In the genomic region with DNA sequence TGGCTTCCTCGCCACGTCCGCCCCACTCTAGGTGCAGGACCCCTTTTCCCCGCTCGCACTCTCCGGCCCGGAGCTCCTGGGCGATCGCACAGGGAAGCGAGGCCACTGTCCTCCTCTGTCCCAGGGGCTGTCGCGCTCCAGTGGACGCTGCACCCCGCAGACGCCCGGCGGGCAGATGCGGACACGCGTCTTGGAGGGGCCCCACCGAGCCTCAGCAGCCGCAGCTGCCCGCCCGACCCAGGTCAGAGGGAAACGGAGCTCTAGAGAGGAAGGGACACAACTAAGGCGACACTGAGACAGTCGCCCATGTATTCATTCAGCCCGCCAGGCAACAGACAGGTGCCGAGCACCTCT, we compare ENCODE assay signal across 10 cellular contexts. TPM values are rescaled to one million over a fixed set of nuclear protein-coding genes. Genes with fewer than 3 reads are reported as not detected.
DNase-seq lines count a peak whose midpoint lies in the region; ATAC-seq and TF ChIP-seq lines count a peak whose summit lies in the region.
"Had no signal": no experiment of that assay in that cellular context is flagged by ENCODE, and none has a peak within 500 bp of the region (broad histone marks: within the 10 kb centered on the region; RNA-seq: fewer than 3 reads in every experiment).

No MANE protein-coding gene starts in this region.

- H3K27ac ChIP-seq in GM23338 (ENCODE audit: low read depth) (no peak overlapping the region), iPS DF 6.9 (ENCODE audit: low read length) (no peak overlapping the region), gastrocnemius medialis (peak overlapping the region in 1 of 4 donors; percentile 34)

- no peaks in the 10 kb centered on the region; the same call in 1 of the 2 replicates for H3K9me2 ChIP-seq in GM23338 (ENCODE audit: insufficient read depth)

- H3K4me3 Mint-ChIP-seq in GM23338 (peak overlapping the region; percentile 85), WTC11 (peak overlapping the region; percentile 92)

- no peak for TF ChIP-seq POLR2A in gastrocnemius medialis (IDR thresholded peaks at IDR 0.05)

- POLR2A ChIA-PET in WTC11 (lab: Charles Lee), result interaction anchor here (1.0 kb wide), 1 partner anchor 37 kb away, joined by 3 read pairs; no protein-coding TSS in a partner anchor

- peaks cover 43% of the 10 kb centered on the region for H3K27me3 ChIP-seq in GM23338 (ENCODE audit: insufficient read depth)
- peaks cover 8% of the 10 kb centered on the region; the same call in 1 of the 2 replicates for H3K27me3 ChIP-seq in iPS DF 6.9 (ENCODE audit: control insufficient read depth, insufficient read depth, low read length)
- H3K27me3 ChIP-seq in gastrocnemius medialis, result peaks cover 22 to 35% (median 25%) of the 10 kb centered on the region in 3 donors

- no peak for TF ChIP-seq CTCF in GM23338 (conservative IDR thresholded peaks at IDR 0.05; ENCODE audit: low read depth in 2 of 2)
- TF ChIP-seq CTCF in WTC11 (IDR thresholded peaks at IDR 0.05), result no peak
- TF ChIP-seq CTCF in gastrocnemius medialis (IDR thresholded peaks at IDR 0.05 in 4 of 5, conservative IDR thresholded peaks at IDR 0.05 in 1 of 5), result no peak

- no CpG with 5 or more reads among the region's 29 CpGs for WGBS in iPS DF 6.9 (ENCODE audit: insufficient coverage, insufficient read length)

- H3K4me1 Mint-ChIP-seq in GM23338, result peaks cover 14% of the 10 kb centered on the region
- peaks cover 21% of the 10 kb centered on the region for H3K4me1 Mint-ChIP-seq in WTC11

- CTCF ChIA-PET in WTC11 (lab: Charles Lee), result interaction anchor here (0.5 to 4.9 kb wide), 12 partner anchors 13 to 291 kb away, joined by 3 to 104 read pairs (median 12); no protein-coding TSS in a partner anchor

- peak overlapping the region; percentile 98 for H2AFZ ChIP-seq in GM23338

- no peaks in the 10 kb centered on the region for H3K79me2 ChIP-seq in GM23338 (replicated peaks; ENCODE audit: insufficient read depth)

- H3K9me3 ChIP-seq in iPS DF 6.9 (ENCODE audit: control insufficient read depth, insufficient read depth, low read length) (no peaks in the 10 kb centered on the region), gastrocnemius medialis (peaks cover 0 to 9% (median 0%) of the 10 kb centered on the region in 3 donors)

- H3K4me1 ChIP-seq in GM23338 (ENCODE audit: insufficient read depth), result peaks cover 16% of the 10 kb centered on the region; the same call in 1 of the 2 replicates
- no peaks in the 10 kb centered on the region for H3K4me1 ChIP-seq in iPS DF 6.9 (ENCODE audit: control insufficient read depth, insufficient read depth, low read length)
- no peaks in the 10 kb centered on the region for H3K4me1 ChIP-seq in gastrocnemius medialis

- DNase-seq in GM23338 (ENCODE audit: low spot score), result peak; percentile 53
- peak; percentile 35 for DNase-seq in WTC11 (ENCODE audit: low spot score)
- no peak for DNase-seq in iPS DF 6.9 (ENCODE audit: low read depth, low spot score)
- no peak for DNase-seq in gastrocnemius medialis
- no peak for DNase-seq in NCI-H1417 treated with DMSO at 0.1 percent for 48 hours (lab: John Stamatoyannopoulos, UW)
- no peak for DNase-seq in cerebellum (ENCODE audit: low spot score)
- DNase-seq in NCI-H345 treated with DMSO at 0.1 percent for 48 hours (lab: John Stamatoyannopoulos, UW; ENCODE audit: unreplicated experiment), result no peak
- DNase-seq: central memory CD4-positive, alpha-beta T cell had no signal

- H3K27me3 Mint-ChIP-seq in GM23338 (ENCODE audit: insufficient read depth, low read depth, poor library complexity) (peaks cover 40% of the 10 kb centered on the region), WTC11 (ENCODE audit: low read depth) (peaks cover 63% of the 10 kb centered on the region)

- H3K36me3 Mint-ChIP-seq in GM23338 (ENCODE audit: low read depth) (peaks cover 3% of the 10 kb centered on the region; the same call in 2 of the 3 replicates), WTC11 (peaks cover 12% of the 10 kb centered on the region)

- intact Hi-C loops in gastrocnemius medialis (cut with DNase I; ENCODE audit: low total_unique reads), result no loop called here

- peaks cover 33% of the 10 kb centered on the region for H3K9me3 Mint-ChIP-seq in GM23338
- peaks cover 30% of the 10 kb centered on the region for H3K9me3 Mint-ChIP-seq in WTC11

- H3K36me3 ChIP-seq in GM23338 (ENCODE audit: insufficient read depth) (no peaks in the 10 kb centered on the region), iPS DF 6.9 (ENCODE audit: control insufficient read depth, insufficient read depth, low read length) (no peaks in the 10 kb centered on the region), gastrocnemius medialis (no peaks in the 10 kb centered on the region)

- H3K4me3 ChIP-seq in GM23338 (peak overlapping the region; percentile 73), iPS DF 6.9 (ENCODE audit: low read length) (peak overlapping the region; percentile 59; the same call in 1 of the 2 replicates), gastrocnemius medialis (peak overlapping the region; percentile 32 to 46 (median 36))

- no peak overlapping the region for H3K27ac Mint-ChIP-seq in GM23338
- H3K27ac Mint-ChIP-seq in WTC11, result no peak overlapping the region

- H3F3A ChIP-seq in GM23338 (replicated peaks; ENCODE audit: low read depth), result peaks cover 7% of the 10 kb centered on the region

- peak overlapping the region; percentile 92 for H3K4me2 ChIP-seq in GM23338

- in situ Hi-C loops in gastrocnemius medialis (cut with MboI; ENCODE audit: low sequenced_read_pairs in 4 of 4), result no loop called here

- no peaks in the 10 kb centered on the region for H4K20me1 ChIP-seq in GM23338 (replicated peaks; ENCODE audit: insufficient read depth)

- ATAC-seq in GM23338, result peak; percentile 27
- peak; percentile 12 for ATAC-seq in WTC11
- ATAC-seq in gastrocnemius medialis, result no peak
- no peak for ATAC-seq in HG03354 (IDR thresholded peaks at IDR 0.05; ENCODE audit: poor library complexity, severe bottlenecking, unreplicated experiment)

TF ChIP-seq in GM23338, 12 proteins besides CTCF, POLR2A, EP300 and RAD21 (continues in another document):
- TF ChIP-seq EZH2 (IDR thresholded peaks at IDR 0.05; ENCODE audit: low read depth, unreplicated experiment) (no peak), CREB1 (CRISPR knock-in tag; IDR thresholded peaks at IDR 0.05; ENCODE audit: low read depth) (no peak)

TF ChIP-seq in WTC11, 78 proteins besides CTCF, POLR2A, EP300 and RAD21 (continues in another document):
- no peak for TF ChIP-seq NR2C2 (CRISPR knock-in tag; IDR thresholded peaks at IDR 0.05)
- TF ChIP-seq, protein P1, sequence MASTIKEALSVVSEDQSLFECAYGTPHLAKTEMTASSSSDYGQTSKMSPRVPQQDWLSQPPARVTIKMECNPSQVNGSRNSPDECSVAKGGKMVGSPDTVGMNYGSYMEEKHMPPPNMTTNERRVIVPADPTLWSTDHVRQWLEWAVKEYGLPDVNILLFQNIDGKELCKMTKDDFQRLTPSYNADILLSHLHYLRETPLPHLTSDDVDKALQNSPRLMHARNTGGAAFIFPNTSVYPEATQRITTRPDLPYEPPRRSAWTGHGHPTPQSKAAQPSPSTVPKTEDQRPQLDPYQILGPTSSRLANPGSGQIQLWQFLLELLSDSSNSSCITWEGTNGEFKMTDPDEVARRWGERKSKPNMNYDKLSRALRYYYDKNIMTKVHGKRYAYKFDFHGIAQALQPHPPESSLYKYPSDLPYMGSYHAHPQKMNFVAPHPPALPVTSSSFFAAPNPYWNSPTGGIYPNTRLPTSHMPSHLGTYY (CRISPR knock-in tag; IDR thresholded peaks at IDR 0.05), result no peak
- no peak for TF ChIP-seq GRHL2 (CRISPR knock-in tag; IDR thresholded peaks at IDR 0.05; ENCODE audit: insufficient replicate concordance, severe bottlenecking)
- TF ChIP-seq KAT7 (CRISPR knock-in tag; IDR thresholded peaks at IDR 0.05; ENCODE audit: borderline replicate concordance), result no peak
- TF ChIP-seq, protein P2, sequence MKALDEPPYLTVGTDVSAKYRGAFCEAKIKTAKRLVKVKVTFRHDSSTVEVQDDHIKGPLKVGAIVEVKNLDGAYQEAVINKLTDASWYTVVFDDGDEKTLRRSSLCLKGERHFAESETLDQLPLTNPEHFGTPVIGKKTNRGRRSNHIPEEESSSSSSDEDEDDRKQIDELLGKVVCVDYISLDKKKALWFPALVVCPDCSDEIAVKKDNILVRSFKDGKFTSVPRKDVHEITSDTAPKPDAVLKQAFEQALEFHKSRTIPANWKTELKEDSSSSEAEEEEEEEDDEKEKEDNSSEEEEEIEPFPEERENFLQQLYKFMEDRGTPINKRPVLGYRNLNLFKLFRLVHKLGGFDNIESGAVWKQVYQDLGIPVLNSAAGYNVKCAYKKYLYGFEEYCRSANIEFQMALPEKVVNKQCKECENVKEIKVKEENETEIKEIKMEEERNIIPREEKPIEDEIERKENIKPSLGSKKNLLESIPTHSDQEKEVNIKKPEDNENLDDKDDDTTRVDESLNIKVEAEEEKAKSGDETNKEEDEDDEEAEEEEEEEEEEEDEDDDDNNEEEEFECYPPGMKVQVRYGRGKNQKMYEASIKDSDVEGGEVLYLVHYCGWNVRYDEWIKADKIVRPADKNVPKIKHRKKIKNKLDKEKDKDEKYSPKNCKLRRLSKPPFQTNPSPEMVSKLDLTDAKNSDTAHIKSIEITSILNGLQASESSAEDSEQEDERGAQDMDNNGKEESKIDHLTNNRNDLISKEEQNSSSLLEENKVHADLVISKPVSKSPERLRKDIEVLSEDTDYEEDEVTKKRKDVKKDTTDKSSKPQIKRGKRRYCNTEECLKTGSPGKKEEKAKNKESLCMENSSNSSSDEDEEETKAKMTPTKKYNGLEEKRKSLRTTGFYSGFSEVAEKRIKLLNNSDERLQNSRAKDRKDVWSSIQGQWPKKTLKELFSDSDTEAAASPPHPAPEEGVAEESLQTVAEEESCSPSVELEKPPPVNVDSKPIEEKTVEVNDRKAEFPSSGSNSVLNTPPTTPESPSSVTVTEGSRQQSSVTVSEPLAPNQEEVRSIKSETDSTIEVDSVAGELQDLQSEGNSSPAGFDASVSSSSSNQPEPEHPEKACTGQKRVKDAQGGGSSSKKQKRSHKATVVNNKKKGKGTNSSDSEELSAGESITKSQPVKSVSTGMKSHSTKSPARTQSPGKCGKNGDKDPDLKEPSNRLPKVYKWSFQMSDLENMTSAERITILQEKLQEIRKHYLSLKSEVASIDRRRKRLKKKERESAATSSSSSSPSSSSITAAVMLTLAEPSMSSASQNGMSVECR (CRISPR knock-in tag; IDR thresholded peaks at IDR 0.05; ENCODE audit: borderline replicate concordance), result no peak
- TF ChIP-seq CREB1 (CRISPR knock-in tag; IDR thresholded peaks at IDR 0.05), result no peak
- TF ChIP-seq NFYB (CRISPR knock-in tag; conservative IDR thresholded peaks at IDR 0.05; ENCODE audit: low read depth), result 0 out of 2 replicates have a peak, but pooled peaks have one; percentile 16

RNA-seq across cellular contexts. Expression of a gene that starts 0.7 kb away (rescaled TPM):
- 1.4 and 2.3 TPM in 2 replicates for total RNA-seq in GM23338 (2014; rRNA removed; shearing (Covaris generic))
- polyA plus RNA-seq in GM23338 (2016; fragmentation: Nextera tagmentation; extraction: Ambion mirVana), result 0.38 and 1.2 TPM in 2 replicates
- total RNA-seq in WTC11 (2021), result 1.6 to 2.3 TPM (median 1.8 TPM) in 3 replicates
- total RNA-seq in gastrocnemius medialis, result under 1 TPM in 3 of 4 donors, not detected in 1; 0.10 to 0.64 (median 0.39) TPM
- 0.64 TPM for total RNA-seq in cerebellum
- total RNA-seq: Daoy had no signal

RNA-seq across cellular contexts. Expression of a gene that starts 42.0 kb away (rescaled TPM):
- total RNA-seq in GM23338 (2014; rRNA removed; shearing (Covaris generic)), result not detected in 2 replicates
- polyA plus RNA-seq in GM23338 (2016; fragmentation: Nextera tagmentation; extraction: Ambion mirVana), result not detected in 2 replicates
- total RNA-seq in WTC11 (2021) (0.16 to 0.37 TPM (median 0.20 TPM) in 3 replicates), gastrocnemius medialis (10 to 100 TPM in 2 of 4 donors, 1 to 10 TPM in 2; 6.1 to 15.7 (median 9.8) TPM), cerebellum (8.1 TPM)

Comparison
In these comparisons a context has a peak if more than half of its experiments do, and no peak if none do; other contexts are left out.
1. ATAC-seq: peak in GM23338 (single experiment) and WTC11 (single experiment); none in gastrocnemius medialis (0 of 2) and HG03354 (single experiment).
2. DNase-seq: peak in GM23338 (single experiment) and WTC11 (single experiment); none in iPS DF 6.9 (single experiment), gastrocnemius medialis (0 of 2), NCI-H1417 treated with DMSO at 0.1 percent for 48 hours (single experiment), cerebellum (single experiment) and NCI-H345 treated with DMSO at 0.1 percent for 48 hours (single experiment).
3. Peak in every context shown above with its lines, with median percentiles within 50 percentile points of each other: H3K4me3 ChIP-seq.